ENCODE assay signal across 10 cellular contexts in the genomic region with DNA sequence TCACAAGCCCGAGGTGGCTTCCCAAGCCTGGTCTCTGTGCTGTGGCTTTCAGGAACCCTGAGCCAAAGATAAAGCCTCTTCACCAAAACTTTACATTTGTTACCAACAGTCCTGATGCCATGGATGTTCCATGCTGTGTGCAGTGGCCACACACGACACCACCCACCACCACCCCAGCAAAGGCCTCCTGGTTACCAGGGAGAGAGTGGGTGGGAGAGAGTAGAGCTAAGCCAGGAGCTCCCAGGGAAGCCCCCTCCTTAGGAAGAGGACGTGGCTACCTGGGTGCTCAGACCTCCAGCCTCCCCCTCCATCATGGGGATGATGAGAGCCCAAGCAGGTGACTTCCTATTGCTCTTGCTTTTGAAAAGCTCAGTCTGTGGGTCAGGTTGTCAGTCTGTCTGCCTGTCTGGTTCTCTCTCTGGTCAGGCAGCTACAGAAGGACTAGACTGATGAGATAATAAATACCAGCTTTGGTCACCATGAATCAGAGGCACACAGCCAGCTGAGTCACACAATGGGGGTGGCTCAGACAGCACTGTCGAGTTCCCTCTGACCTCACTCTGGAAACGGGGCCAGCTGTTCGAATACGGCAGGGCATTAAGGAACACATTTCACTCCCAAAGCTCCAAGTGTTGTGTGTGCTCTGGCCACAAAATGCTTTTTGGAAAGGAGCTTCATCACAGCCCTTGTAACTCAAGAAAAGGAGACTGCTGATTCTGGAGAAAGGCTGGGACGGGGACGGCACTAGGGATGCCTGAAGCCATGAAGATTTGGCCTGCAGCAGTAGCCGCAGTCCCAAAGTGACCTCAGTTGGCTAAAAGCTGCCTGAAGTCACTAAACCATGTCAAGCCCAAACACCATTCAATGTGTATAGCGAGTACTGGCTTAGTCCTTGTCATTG.
DNase-seq lines count a peak whose midpoint lies in the region; ATAC-seq, FAIRE-seq and TF ChIP-seq lines count a peak whose summit lies in the region.
"Had no signal": no experiment of that assay in that cellular context is flagged by ENCODE, and none has a peak within 500 bp of the region (broad histone marks: within the 10 kb centered on the region; RNA-seq: fewer than 3 reads in every experiment).

No MANE protein-coding gene starts in this region.

- peak; percentile 4 for DNase-seq in activated naive CD4-positive, alpha-beta T cell treated with Interleukin-2 at 50 U/mL for 16 hours
- DNase-seq in activated naive CD4-positive, alpha-beta T cell treated with anti-CD3 and anti-CD28 coated beads, Interleukin-2, amount 50 U/mL, for 72 hours (ENCODE audit: low spot score in 2 of 2): no peak
- DNase-seq in coronary artery (ENCODE audit: low spot score) (peak; percentile 93), lower lobe of right lung (peak; percentile 66), urothelium cell line (ENCODE audit: low spot score) (peak; percentile 91), germinal center (ENCODE audit: low spot score) (no peak), NAMALWA (ENCODE audit: low spot score) (no peak), NCI-H345 treated with DMSO at 0.1 percent for 48 hours (lab: John Stamatoyannopoulos, UW; ENCODE audit: unreplicated experiment) (no peak)
- DNase-seq: activated CD8-positive, alpha-beta memory T cell treated with anti-CD3 and anti-CD28 coated beads, Interleukin-2, amount 10 ng/mL, durations not matched to agents 7 days and 5 days had no signal

- FAIRE-seq in urothelium cell line (lab: Jason Lieb, UNC): no peak

- H3K36me3 Mint-ChIP-seq in activated naive CD4-positive, alpha-beta T cell treated with anti-CD3 and anti-CD28 coated beads, Interleukin-2, amount 50 U/mL, for 72 hours: no peaks in the 10 kb centered on the region
- H3K36me3 Mint-ChIP-seq: activated CD8-positive, alpha-beta memory T cell treated with anti-CD3 and anti-CD28 coated beads, Interleukin-2, amount 10 ng/mL, durations not matched to agents 7 days and 5 days had no signal

- intact Hi-C loops in lower lobe of right lung (cut with DNase I): no loop called here

- no peaks in the 10 kb centered on the region for H3K27me3 ChIP-seq in lower lobe of right lung (ENCODE audit: low read depth)
- H3K27me3 ChIP-seq: BLaER1 treated with 17β-estradiol and CSF1 and Interleukin-3, amounts not matched to agents 10 nM and 100 nM had no signal

- H3K9me3 Mint-ChIP-seq in activated naive CD4-positive, alpha-beta T cell treated with anti-CD3 and anti-CD28 coated beads, Interleukin-2, amount 50 U/mL, for 72 hours: no peaks in the 10 kb centered on the region

- ATAC-seq in activated naive CD4-positive, alpha-beta T cell treated with anti-CD3 and anti-CD28 coated beads, Interleukin-2, amount 50 U/mL, for 72 hours: no peak
- peak; percentile 61 to 82 for ATAC-seq in lower lobe of right lung
- ATAC-seq: activated CD8-positive, alpha-beta memory T cell treated with anti-CD3 and anti-CD28 coated beads, Interleukin-2, amount 10 ng/mL, durations not matched to agents 7 days and 5 days had no signal

- H3K4me1 ChIP-seq in lower lobe of right lung: peaks cover 15% of the 10 kb centered on the region

- H3K27ac ChIP-seq in coronary artery (peak overlapping the region; percentile 64 to 77), lower lobe of right lung (no peak overlapping the region)

- H3K9me3 ChIP-seq in lower lobe of right lung: no peaks in the 10 kb centered on the region

- no peaks in the 10 kb centered on the region for H3K36me3 ChIP-seq in lower lobe of right lung
- H3K36me3 ChIP-seq: BLaER1 treated with 17β-estradiol and CSF1 and Interleukin-3, amounts not matched to agents 10 nM and 100 nM had no signal

- H3K4me3 ChIP-seq in coronary artery (peak overlapping the region; percentile 35), lower lobe of right lung (no peak overlapping the region)
- H3K4me3 ChIP-seq: BLaER1 treated with 17β-estradiol and CSF1 and Interleukin-3, amounts not matched to agents 10 nM and 100 nM had no signal

- H3K27ac Mint-ChIP-seq in activated naive CD4-positive, alpha-beta T cell treated with anti-CD3 and anti-CD28 coated beads, Interleukin-2, amount 50 U/mL, for 72 hours: no peak overlapping the region
- H3K27ac Mint-ChIP-seq: activated CD8-positive, alpha-beta memory T cell treated with anti-CD3 and anti-CD28 coated beads, Interleukin-2, amount 10 ng/mL, durations not matched to agents 7 days and 5 days had no signal

- TF ChIP-seq CTCF in coronary artery (IDR thresholded peaks at IDR 0.05) (no peak), lower lobe of right lung (IDR thresholded peaks at IDR 0.05) (no peak)

Comparison
In these comparisons a context has a peak if more than half of its experiments do, and no peak if none do; other contexts are left out.
1. DNase-seq: peak in activated naive CD4-positive, alpha-beta T cell treated with Interleukin-2 at 50 U/mL for 16 hours (single experiment), coronary artery (single experiment), lower lobe of right lung (single experiment) and urothelium cell line (single experiment); none in activated naive CD4-positive, alpha-beta T cell treated with anti-CD3 and anti-CD28 coated beads, Interleukin-2, amount 50 U/mL, for 72 hours (0 of 2), germinal center (single experiment), NAMALWA (single experiment) and NCI-H345 treated with DMSO at 0.1 percent for 48 hours (single experiment).
2. ATAC-seq: peak in lower lobe of right lung (2 of 2); none in activated naive CD4-positive, alpha-beta T cell treated with anti-CD3 and anti-CD28 coated beads, Interleukin-2, amount 50 U/mL, for 72 hours (0 of 2).